In genomic region chr10:110516815-110517492, GRCh38 we compare ENCODE assay signal across 2 cellular contexts.
TF ChIP-seq lines count a peak whose summit lies in the region.

No MANE protein-coding gene starts in this region.

TF ChIP-seq in HEK293, 187 proteins besides CTCF, POLR2A, EP300 and RAD21:
- TF ChIP-seq ZBTB8A (tag by site-specific recombination; IDR thresholded peaks at IDR 0.05) (no peak), ZBTB20 (tag by site-specific recombination; IDR thresholded peaks at IDR 0.05) (peak; percentile 69), ZNF398 (tag by site-specific recombination; IDR thresholded peaks at IDR 0.05) (no peak), ZBTB17 (tag by site-specific recombination; IDR thresholded peaks at IDR 0.05) (peak; percentile 50; the same call in 1 of the 2 replicates), ZNF10 (tag by site-specific recombination; IDR thresholded peaks at IDR 0.05) (no peak)
- TF ChIP-seq, protein P1, sequence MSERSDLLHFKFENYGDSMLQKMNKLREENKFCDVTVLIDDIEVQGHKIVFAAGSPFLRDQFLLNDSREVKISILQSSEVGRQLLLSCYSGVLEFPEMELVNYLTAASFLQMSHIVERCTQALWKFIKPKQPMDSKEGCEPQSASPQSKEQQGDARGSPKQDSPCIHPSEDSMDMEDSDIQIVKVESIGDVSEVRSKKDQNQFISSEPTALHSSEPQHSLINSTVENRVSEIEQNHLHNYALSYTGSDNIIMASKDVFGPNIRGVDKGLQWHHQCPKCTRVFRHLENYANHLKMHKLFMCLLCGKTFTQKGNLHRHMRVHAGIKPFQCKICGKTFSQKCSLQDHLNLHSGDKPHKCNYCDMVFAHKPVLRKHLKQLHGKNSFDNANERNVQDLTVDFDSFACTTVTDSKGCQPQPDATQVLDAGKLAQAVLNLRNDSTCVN (tag by site-specific recombination; optimal IDR thresholded peaks at IDR 0.05): no peak
- TF ChIP-seq, protein P2, sequence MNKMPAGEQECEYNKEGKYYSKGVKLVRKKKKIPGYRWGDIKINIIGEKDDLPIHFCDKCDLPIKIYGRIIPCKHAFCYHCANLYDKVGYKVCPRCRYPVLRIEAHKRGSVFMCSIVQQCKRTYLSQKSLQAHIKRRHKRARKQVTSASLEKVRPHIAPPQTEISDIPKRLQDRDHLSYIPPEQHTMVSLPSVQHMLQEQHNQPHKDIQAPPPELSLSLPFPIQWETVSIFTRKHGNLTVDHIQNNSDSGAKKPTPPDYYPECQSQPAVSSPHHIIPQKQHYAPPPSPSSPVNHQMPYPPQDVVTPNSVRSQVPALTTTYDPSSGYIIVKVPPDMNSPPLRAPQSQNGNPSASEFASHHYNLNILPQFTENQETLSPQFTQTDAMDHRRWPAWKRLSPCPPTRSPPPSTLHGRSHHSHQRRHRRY (tag by site-specific recombination; IDR thresholded peaks at IDR 0.05): no peak

TF ChIP-seq in GM12878, 131 proteins besides CTCF, POLR2A, EP300 and RAD21:
- no peak for TF ChIP-seq STAT1 (conservative IDR thresholded peaks at IDR 0.05)
- TF ChIP-seq POLR2AphosphoS5 (IDR thresholded peaks at IDR 0.05; ENCODE audit: low read length): peak; percentile 51; the same call in 1 of the 2 replicates
